ENCODE assay signal across 10 cellular contexts in genomic region chr1:203686091-203686632, GRCh38. TPM values are rescaled to one million over a fixed set of nuclear protein-coding genes. Genes with fewer than 3 reads are reported as not detected.
A peak's percentile ranks its signal among the peaks of the same experiment; 100 is the strongest.
DNase-seq lines count a peak whose midpoint lies in the region; ATAC-seq and TF ChIP-seq lines count a peak whose summit lies in the region.
"Had no signal": no experiment of that assay in that cellular context is flagged by ENCODE, and none has a peak within 500 bp of the region (broad histone marks: within the 10 kb centered on the region; RNA-seq: fewer than 3 reads in every experiment).

No MANE protein-coding gene starts in this region.

- no peak overlapping the region for H4K8ac ChIP-seq in trophoblast cell (ENCODE audit: low read depth, low read length)

- H3K4me2 ChIP-seq in trophoblast cell (ENCODE audit: low read length) = no peak overlapping the region

- no peaks in the 10 kb centered on the region for H3K9me3 Mint-ChIP-seq in CD14-positive monocyte
- H3K9me3 Mint-ChIP-seq in effector memory CD8-positive, alpha-beta T cell = no peaks in the 10 kb centered on the region
- peaks cover 0 to 2% (median 0%) of the 10 kb centered on the region in 11 donors for H3K9me3 Mint-ChIP-seq in naive thymus-derived CD4-positive, alpha-beta T cell
- H3K9me3 Mint-ChIP-seq: activated B cell treated with CpG ODN at 0.5 μM for 24 hours had no signal

- peaks cover 0 to 15% (median 0%) of the 10 kb centered on the region in 3 experiments for H3K36me3 ChIP-seq in naive thymus-derived CD4-positive, alpha-beta T cell (ENCODE audit: control insufficient read depth in 2 of 3, insufficient read depth in 3 of 3, low read length in 3 of 3)
- peaks cover 27 to 61% of the 10 kb centered on the region in 2 experiments for H3K36me3 ChIP-seq in trophoblast cell (ENCODE audit: control insufficient read depth in 1 of 2, insufficient read depth in 2 of 2, low read length in 2 of 2)

- no peaks in the 10 kb centered on the region for H3K27me3 ChIP-seq in naive thymus-derived CD4-positive, alpha-beta T cell (ENCODE audit: control insufficient read depth in 2 of 2, insufficient read depth in 2 of 2, low read length in 2 of 2)
- H3K27me3 ChIP-seq in trophoblast cell (ENCODE audit: insufficient read depth, low read length) = no peaks in the 10 kb centered on the region

- no CpG with 5 or more reads among the region's 3 CpGs for WGBS in trophoblast cell (ENCODE audit: extremely low coverage, insufficient coverage, insufficient read length)

- H3K9me3 ChIP-seq in naive thymus-derived CD4-positive, alpha-beta T cell (ENCODE audit: control insufficient read depth in 2 of 3, low read length in 3 of 3) = no peaks in the 10 kb centered on the region
- H3K9me3 ChIP-seq in trophoblast cell (ENCODE audit: insufficient read depth, low read depth, low read length) = no peaks in the 10 kb centered on the region

- no peak for DNase-seq in CD14-positive monocyte (ENCODE audit: low spot score)
- peak; percentile 89 to 97 for DNase-seq in NCI-H2081 (lab: John Stamatoyannopoulos, UW)
- DNase-seq in effector memory CD8-positive, alpha-beta T cell = no peak
- no peak for DNase-seq in naive thymus-derived CD4-positive, alpha-beta T cell
- DNase-seq in globus pallidus (ENCODE audit: low spot score) = no peak
- no peak for DNase-seq in trophoblast cell
- no peak for DNase-seq in effector CD8-positive, alpha-beta T cell (lab: John Stamatoyannopoulos, UW)
- DNase-seq: activated B cell treated with CpG ODN at 0.5 μM for 24 hours, NCI-H526 had no signal

- H3K14ac ChIP-seq in trophoblast cell (ENCODE audit: low read length) = no peak overlapping the region

- peaks cover 0 to 2% (median 0%) of the 10 kb centered on the region in 3 donors for H3K27me3 Mint-ChIP-seq in CD14-positive monocyte (ENCODE audit: low read depth in 3 of 3)
- H3K27me3 Mint-ChIP-seq in effector memory CD8-positive, alpha-beta T cell = no peaks in the 10 kb centered on the region
- no peaks in the 10 kb centered on the region for H3K27me3 Mint-ChIP-seq in naive thymus-derived CD4-positive, alpha-beta T cell
- H3K27me3 Mint-ChIP-seq: activated B cell treated with CpG ODN at 0.5 μM for 24 hours had no signal

- no peak overlapping the region for H4K12ac ChIP-seq in trophoblast cell (ENCODE audit: low read depth, low read length)

- no peak overlapping the region for H2AFZ ChIP-seq in trophoblast cell (ENCODE audit: insufficient read depth, low read length, poor library complexity)

- no peak overlapping the region for H2AK5ac ChIP-seq in trophoblast cell (ENCODE audit: low read length)

- H3K36me3 Mint-ChIP-seq in CD14-positive monocyte = peaks cover 68 to 85% of the 10 kb centered on the region in 2 donors
- H3K36me3 Mint-ChIP-seq in effector memory CD8-positive, alpha-beta T cell (ENCODE audit: insufficient read depth) = peaks cover 66% of the 10 kb centered on the region
- H3K36me3 Mint-ChIP-seq in naive thymus-derived CD4-positive, alpha-beta T cell = peaks cover 0 to 39% (median 36%) of the 10 kb centered on the region in 5 donors

- CTCF ChIA-PET in naive thymus-derived CD4-positive, alpha-beta T cell (lab: Charles Lee) = interaction anchor here (0.5 to 6.0 kb wide), 4 partner anchors 12 to 60 kb away, joined by 3 to 46 read pairs (median 4); no protein-coding TSS in a partner anchor

- H3K4me1 Mint-ChIP-seq in CD14-positive monocyte = peaks cover 8% of the 10 kb centered on the region
- H3K4me1 Mint-ChIP-seq in effector memory CD8-positive, alpha-beta T cell (ENCODE audit: low read depth in 2 of 2) = peaks cover 50 to 79% of the 10 kb centered on the region in 2 donors
- peaks cover 34 to 66% (median 39%) of the 10 kb centered on the region in 7 donors for H3K4me1 Mint-ChIP-seq in naive thymus-derived CD4-positive, alpha-beta T cell

- intact Hi-C loops in CD14-positive monocyte (cut with micrococcal nuclease) = loop anchor here in 1 of 2 donors (10.0 kb wide), 2 partner anchors 341 to 441 kb away; no protein-coding TSS in a partner anchor
- intact Hi-C loops in naive thymus-derived CD4-positive, alpha-beta T cell (cut with micrococcal nuclease) = no loop called here

- no peak overlapping the region for H4K91ac ChIP-seq in trophoblast cell (ENCODE audit: low read depth, low read length)

- H3K27ac Mint-ChIP-seq in CD14-positive monocyte = peak overlapping the region in 4 of 7 donors; percentile 20 to 75 (median 42)
- peak overlapping the region; percentile 94 for H3K27ac Mint-ChIP-seq in effector memory CD8-positive, alpha-beta T cell
- H3K27ac Mint-ChIP-seq in naive thymus-derived CD4-positive, alpha-beta T cell = peak overlapping the region in 7 of 9 donors; percentile 7 to 86 (median 48)
- H3K27ac Mint-ChIP-seq: activated B cell treated with CpG ODN at 0.5 μM for 24 hours had no signal

- H2BK12ac ChIP-seq in trophoblast cell (ENCODE audit: low read length) = no peak overlapping the region

- H3K23ac ChIP-seq in trophoblast cell (ENCODE audit: low read length) = no peak overlapping the region

- no peak overlapping the region for H3K4ac ChIP-seq in trophoblast cell (ENCODE audit: low read depth, low read length)

- peaks cover 2% of the 10 kb centered on the region for H3K79me2 ChIP-seq in trophoblast cell (ENCODE audit: control insufficient read depth, insufficient read depth, low read length, poor library complexity)

- no peak overlapping the region for H3K4me3 Mint-ChIP-seq in CD14-positive monocyte
- H3K4me3 Mint-ChIP-seq in effector memory CD8-positive, alpha-beta T cell = peak overlapping the region in 1 of 2 donors; percentile 16
- no peak overlapping the region for H3K4me3 Mint-ChIP-seq in naive thymus-derived CD4-positive, alpha-beta T cell
- H3K4me3 Mint-ChIP-seq: activated B cell treated with CpG ODN at 0.5 μM for 24 hours had no signal

- H3K9ac ChIP-seq in trophoblast cell (ENCODE audit: low read length) = no peak overlapping the region

- H2BK120ac ChIP-seq in trophoblast cell (ENCODE audit: insufficient read depth, low read length, poor library complexity) = no peak overlapping the region

- H2BK5ac ChIP-seq in trophoblast cell (ENCODE audit: low read depth, low read length, poor library complexity) = no peak overlapping the region

- peaks cover 21 to 23% of the 10 kb centered on the region in 2 donors for H3K4me1 ChIP-seq in naive thymus-derived CD4-positive, alpha-beta T cell (ENCODE audit: control insufficient read depth in 2 of 2, insufficient read depth in 2 of 2, low read length in 2 of 2)
- H3K4me1 ChIP-seq in trophoblast cell (ENCODE audit: control insufficient read depth in 1 of 2, insufficient read depth in 2 of 2, low read length in 2 of 2) = peaks cover 9 to 10% of the 10 kb centered on the region in 2 experiments

- H3K4me3 ChIP-seq in naive thymus-derived CD4-positive, alpha-beta T cell (ENCODE audit: low read length) = no peak overlapping the region
- no peak overlapping the region for H3K4me3 ChIP-seq in trophoblast cell (ENCODE audit: low read depth, low read length)

- H3K79me1 ChIP-seq in trophoblast cell (ENCODE audit: low read length) = no peaks in the 10 kb centered on the region

- ATAC-seq in effector memory CD8-positive, alpha-beta T cell (replicated peaks) = no peak
- ATAC-seq in naive thymus-derived CD4-positive, alpha-beta T cell = no peak
- ATAC-seq in HG03442 (IDR thresholded peaks at IDR 0.05; ENCODE audit: unreplicated experiment) = no peak

- no peak for TF ChIP-seq CTCF in CD14-positive monocyte (IDR thresholded peaks at IDR 0.05)

- POLR2A ChIA-PET in naive thymus-derived CD4-positive, alpha-beta T cell (lab: Charles Lee) = interaction anchor here (0.7 kb wide), 1 partner anchor 37 kb away, joined by 3 read pairs; no protein-coding TSS in a partner anchor

- no peak overlapping the region for H3K27ac ChIP-seq in naive thymus-derived CD4-positive, alpha-beta T cell (ENCODE audit: low read depth, low read length)
- H3K27ac ChIP-seq in trophoblast cell (ENCODE audit: low read depth, low read length) = no peak overlapping the region

- no peak overlapping the region for H3K18ac ChIP-seq in trophoblast cell (ENCODE audit: low read length)

RNA-seq across cellular contexts. Expression of gene ATP2B4, which starts 59.5 kb away (rescaled TPM):
- 10 to 100 TPM in 1 of 2 donors, 1 to 10 TPM in 1; 7.8 to 13.2 TPM for polyA plus RNA-seq in CD14-positive monocyte
- 10 to 100 TPM; 29.8 to 84.0 (median 59.9) TPM for total RNA-seq in naive thymus-derived CD4-positive, alpha-beta T cell
- polyA plus RNA-seq in naive thymus-derived CD4-positive, alpha-beta T cell = 10 to 100 TPM; 10.2 to 11.7 TPM
- 278 and 279 TPM in 2 replicates for polyA plus RNA-seq in trophoblast cell (2013)

Comparison
In these comparisons a context has a peak if more than half of its experiments do, and no peak if none do; other contexts are left out.
1. DNase-seq: peak in NCI-H2081 (2 of 2); none in CD14-positive monocyte (single experiment), effector memory CD8-positive, alpha-beta T cell (0 of 3), naive thymus-derived CD4-positive, alpha-beta T cell (0 of 9), globus pallidus (single experiment), trophoblast cell (0 of 2) and effector CD8-positive, alpha-beta T cell (single experiment).
2. H3K27ac Mint-ChIP-seq: peak in every context shown above with its lines; median percentile 94 in effector memory CD8-positive, alpha-beta T cell; 48 in naive thymus-derived CD4-positive, alpha-beta T cell; 42 in CD14-positive monocyte.